Comparison of ENCODE assay signal across 10 cellular contexts in genomic region chr19:40804783-40805242, GRCh38. TPM values are rescaled to one million over a fixed set of nuclear protein-coding genes. Genes with fewer than 3 reads are reported as not detected.
DNase-seq lines count a peak whose midpoint lies in the region; ATAC-seq and TF ChIP-seq lines count a peak whose summit lies in the region.
"Had no signal": no experiment of that assay in that cellular context is flagged by ENCODE, and none has a peak within 500 bp of the region (broad histone marks: within the 10 kb centered on the region; RNA-seq: fewer than 3 reads in every experiment).

No MANE protein-coding gene starts in this region.

- H3K27me3 ChIP-seq in body of pancreas (no peaks in the 10 kb centered on the region), upper lobe of right lung (no peaks in the 10 kb centered on the region)

- H3K4me3 Mint-ChIP-seq in activated naive CD4-positive, alpha-beta T cell treated with anti-CD3 and anti-CD28 coated beads, Interleukin-2, amount 10 ng/mL, durations not matched to agents 7 days and 5 days, result peak overlapping the region; percentile 92
- peak overlapping the region; percentile 81 for H3K4me3 Mint-ChIP-seq in memory B cell

- intact Hi-C loops in body of pancreas (cut with DNase I), result no loop called here
- intact Hi-C loops in upper lobe of right lung (cut with DNase I), result no loop called here

- H3K9me3 ChIP-seq in body of pancreas (no peaks in the 10 kb centered on the region), upper lobe of right lung (no peaks in the 10 kb centered on the region)

- H3K9me3 Mint-ChIP-seq in activated naive CD4-positive, alpha-beta T cell treated with anti-CD3 and anti-CD28 coated beads, Interleukin-2, amount 10 ng/mL, durations not matched to agents 7 days and 5 days, result no peaks in the 10 kb centered on the region
- H3K9me3 Mint-ChIP-seq in memory B cell, result no peaks in the 10 kb centered on the region

- TF ChIP-seq CTCF in body of pancreas (IDR thresholded peaks at IDR 0.05) (peak in 3 of 7 experiments; percentile 10 to 33 (median 16)), upper lobe of right lung (IDR thresholded peaks at IDR 0.05) (no peak)

- CTCF ChIA-PET in activated naive CD4-positive, alpha-beta T cell treated with anti-CD3 and anti-CD28 coated beads, Interleukin-2, amount 10 ng/mL, durations not matched to agents 7 days and 5 days (lab: Charles Lee), result interaction anchor here (0.8 to 5.0 kb wide), 6 partner anchors 14 to 340 kb away, joined by 3 to 24 read pairs (median 17); partner anchors contain the start of genes ACTMAP and SNRPA

- DNase-seq in activated naive CD4-positive, alpha-beta T cell treated with anti-CD3 and anti-CD28 coated beads, Interleukin-2, amount 10 ng/mL, durations not matched to agents 7 days and 5 days, result no peak
- no peak for DNase-seq in activated naive CD4-positive, alpha-beta T cell treated with anti-CD3 and anti-CD28 coated beads, Interleukin-2, amount 50 U/mL, for 16 hours
- DNase-seq in body of pancreas (peak in 1 of 4 donors; percentile 46), memory B cell (ENCODE audit: low spot score in 2 of 2) (no peak), upper lobe of right lung (peak; percentile 64), NAMALWA (ENCODE audit: low spot score) (no peak), NCI-H146 (lab: John Stamatoyannopoulos, UW) (no peak)
- DNase-seq in stimulated activated CD4-positive, alpha-beta T cell treated with anti-CD3 and anti-CD28 coated beads, Interleukin-2, amount 100 ng/mL, for 24 hours, result no peak
- DNase-seq: DMS79 treated with DMSO at 0.1 percent for 48 hours, NCI-H2107 had no signal

- ATAC-seq in body of pancreas, result no peak
- ATAC-seq in memory B cell (ENCODE audit: low read depth), result no peak
- ATAC-seq in upper lobe of right lung, result no peak

- H3K36me3 ChIP-seq in body of pancreas (replicated peaks in 1 of 2; ENCODE audit: insufficient read depth in 1 of 2, low read depth in 2 of 2), result no peaks in the 10 kb centered on the region
- peaks cover 77% of the 10 kb centered on the region for H3K36me3 ChIP-seq in upper lobe of right lung

- TF ChIP-seq POLR2A in body of pancreas (IDR thresholded peaks at IDR 0.05), result no peak

- H3K4me1 ChIP-seq in body of pancreas, result peaks cover 81% of the 10 kb centered on the region
- peaks cover 82% of the 10 kb centered on the region for H3K4me1 ChIP-seq in upper lobe of right lung

- peaks cover 91% of the 10 kb centered on the region for H3K4me1 Mint-ChIP-seq in activated naive CD4-positive, alpha-beta T cell treated with anti-CD3 and anti-CD28 coated beads, Interleukin-2, amount 10 ng/mL, durations not matched to agents 7 days and 5 days
- H3K4me1 Mint-ChIP-seq in memory B cell, result peaks cover 66% of the 10 kb centered on the region

- peak overlapping the region; percentile 96 for H3K27ac Mint-ChIP-seq in activated naive CD4-positive, alpha-beta T cell treated with anti-CD3 and anti-CD28 coated beads, Interleukin-2, amount 10 ng/mL, durations not matched to agents 7 days and 5 days
- H3K27ac Mint-ChIP-seq in memory B cell, result peak overlapping the region; percentile 89

- H3K27me3 Mint-ChIP-seq in activated naive CD4-positive, alpha-beta T cell treated with anti-CD3 and anti-CD28 coated beads, Interleukin-2, amount 10 ng/mL, durations not matched to agents 7 days and 5 days, result no peaks in the 10 kb centered on the region
- no peaks in the 10 kb centered on the region for H3K27me3 Mint-ChIP-seq in memory B cell

- H3K36me3 Mint-ChIP-seq in activated naive CD4-positive, alpha-beta T cell treated with anti-CD3 and anti-CD28 coated beads, Interleukin-2, amount 10 ng/mL, durations not matched to agents 7 days and 5 days, result peaks cover 69% of the 10 kb centered on the region
- H3K36me3 Mint-ChIP-seq in memory B cell, result peaks cover 26% of the 10 kb centered on the region

- H3K27ac ChIP-seq in body of pancreas, result peak overlapping the region; percentile 30 to 69 (median 50)
- H3K27ac ChIP-seq in upper lobe of right lung, result peak overlapping the region; percentile 92

- H3K4me3 ChIP-seq in body of pancreas (no peak overlapping the region), upper lobe of right lung (peak overlapping the region; percentile 96)

- WGBS in body of pancreas, 2 donors, result 7 to 20% methylated on average over 4 to 7 of the region's 7 CpGs

RNA-seq across cellular contexts. Expression of gene EGLN2, which starts 5.8 kb away (rescaled TPM):
- total RNA-seq in body of pancreas, result 10 to 100 TPM; 50.8 to 51.4 TPM
- 173 TPM for total RNA-seq in upper lobe of right lung

RNA-seq across cellular contexts. Expression of gene RAB4B, which starts 26.8 kb away (rescaled TPM):
- total RNA-seq in body of pancreas (10 to 100 TPM; 20.4 to 23.3 TPM), upper lobe of right lung (45.4 TPM)

RNA-seq across cellular contexts. Expression of gene MIA, which starts 29.5 kb away (rescaled TPM):
- 1 to 10 TPM in 1 of 2 donors, not detected in 1; 5.9 TPM for total RNA-seq in body of pancreas
- total RNA-seq in upper lobe of right lung, result not detected

RNA-seq across cellular contexts. Expression of gene CYP2A6, which starts 45.4 kb away (rescaled TPM):
- total RNA-seq in body of pancreas (not detected), upper lobe of right lung (not detected)

RNA-seq across cellular contexts. Expression of gene SNRPA, which starts 53.8 kb away (rescaled TPM):
- total RNA-seq in body of pancreas, result 10 to 100 TPM; 18.7 to 42.2 TPM
- 51.7 TPM for total RNA-seq in upper lobe of right lung
